13 cellular contexts compared by ENCODE assay signal in the genomic region with DNA sequence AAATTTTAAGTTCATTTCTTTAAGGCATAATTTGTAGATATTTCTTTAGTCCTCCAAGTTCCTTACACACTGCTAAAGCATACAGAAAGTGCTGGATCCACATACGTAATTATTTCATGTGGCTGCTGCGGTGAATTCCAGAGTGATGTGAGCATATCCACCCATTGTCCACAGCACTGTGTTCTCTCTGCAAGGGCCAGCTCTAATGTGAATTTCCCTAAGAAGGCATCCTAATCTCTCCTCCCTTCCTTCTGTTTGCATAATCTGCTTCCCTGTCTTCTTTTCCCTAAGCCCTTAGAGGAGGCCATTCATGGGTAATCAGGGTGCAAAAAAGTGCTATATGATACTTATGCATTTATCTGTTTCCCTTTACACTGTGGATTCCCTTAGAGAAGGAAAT. TPM values are rescaled to one million over a fixed set of nuclear protein-coding genes. Genes with fewer than 3 reads are reported as not detected.
DNase-seq lines count a peak whose midpoint lies in the region; ATAC-seq and TF ChIP-seq lines count a peak whose summit lies in the region.
"Had no signal": no experiment of that assay in that cellular context is flagged by ENCODE, and none has a peak within 500 bp of the region (broad histone marks: within the 10 kb centered on the region; RNA-seq: fewer than 3 reads in every experiment).

No MANE protein-coding gene starts in this region.

- H3K27me3 ChIP-seq in esophagus (ENCODE audit: control insufficient read depth in 1 of 2, insufficient read depth in 2 of 2, low read length in 2 of 2) (no peaks in the 10 kb centered on the region), lung (ENCODE audit: control insufficient read depth, insufficient read depth) (no peaks in the 10 kb centered on the region), upper lobe of left lung (no peaks in the 10 kb centered on the region)

- H3K4me3 ChIP-seq in esophagus (ENCODE audit: low read depth in 1 of 2, low read length in 2 of 2) (no peak overlapping the region), lung (no peak overlapping the region), upper lobe of left lung (no peak overlapping the region)

- H3K36me3 ChIP-seq in esophagus (ENCODE audit: control insufficient read depth in 2 of 2, insufficient read depth in 2 of 2, low read length in 1 of 2) (no peaks in the 10 kb centered on the region), lung (ENCODE audit: control insufficient read depth in 2 of 2, insufficient read depth in 2 of 2, low read length in 2 of 2) (no peaks in the 10 kb centered on the region), upper lobe of left lung (no peaks in the 10 kb centered on the region)

- TF ChIP-seq EP300 in upper lobe of left lung (IDR thresholded peaks at IDR 0.05), result no peak

- TF ChIP-seq CTCF in lung (IDR thresholded peaks at IDR 0.05; ENCODE audit: control extremely low read depth, extremely low read depth), result no peak
- TF ChIP-seq CTCF in upper lobe of left lung (IDR thresholded peaks at IDR 0.05), result no peak

- DNase-seq in NCI-H82 (lab: John Stamatoyannopoulos, UW) (peak; percentile 88), lung (ENCODE audit: low spot score) (no peak), upper lobe of left lung (no peak), islet precursor cell (no peak), NCI-H146 (lab: John Stamatoyannopoulos, UW) (no peak), posterior cingulate gyrus (no peak)
- DNase-seq: activated CD8-positive, alpha-beta T cell treated with anti-CD3 and anti-CD28 coated beads for 36 hours; activated effector memory CD4-positive, alpha-beta T cell treated with Interleukin-2 at 50 U/mL for 16 hours; NCI-H1930; stimulated activated naive CD8-positive, alpha-beta T cell treated with anti-CD3 and anti-CD28 coated beads, Interleukin-15, amount 100 ng/mL, for 72 hours had no signal

- peaks cover 0 to 5% of the 10 kb centered on the region in 2 donors for H3K4me1 ChIP-seq in esophagus (ENCODE audit: control insufficient read depth in 2 of 2, insufficient read depth in 2 of 2, low read length in 1 of 2)
- H3K4me1 ChIP-seq in lung (ENCODE audit: control insufficient read depth in 2 of 2, insufficient read depth in 2 of 2, low read length in 2 of 2), result peaks cover 7 to 28% of the 10 kb centered on the region in 2 donors
- H3K4me1 ChIP-seq in upper lobe of left lung, result peaks cover 31 to 47% (median 39%) of the 10 kb centered on the region in 4 donors

- intact Hi-C loops in posterior cingulate gyrus (cut with DNase I), result no loop called here

- no peak for ATAC-seq in lung (ENCODE audit: insufficient read depth, low FRiP score)
- ATAC-seq in upper lobe of left lung (ENCODE audit: low FRiP score in 2 of 2), result peak in 1 of 2 donors; percentile 79
- no peak for ATAC-seq in HG03571 (IDR thresholded peaks at IDR 0.05; ENCODE audit: unreplicated experiment)
- ATAC-seq: activated CD8-positive, alpha-beta T cell treated with anti-CD3 and anti-CD28 coated beads for 36 hours; stimulated activated naive CD8-positive, alpha-beta T cell treated with anti-CD3 and anti-CD28 coated beads, Interleukin-15, amount 100 ng/mL, for 72 hours had no signal

- H3K9me3 ChIP-seq in esophagus (ENCODE audit: control insufficient read depth in 2 of 2, insufficient read depth in 1 of 2, low read depth in 1 of 2, low read length in 1 of 2) (no peaks in the 10 kb centered on the region), lung (ENCODE audit: control insufficient read depth in 2 of 2, insufficient read depth in 1 of 2, low read length in 1 of 2) (no peaks in the 10 kb centered on the region), upper lobe of left lung (no peaks in the 10 kb centered on the region)

- peak overlapping the region; percentile 18 to 40 for H3K27ac ChIP-seq in esophagus (ENCODE audit: low read depth in 2 of 2, low read length in 1 of 2)
- H3K27ac ChIP-seq in lung (ENCODE audit: low read depth in 1 of 2, low read length in 1 of 2), result peak overlapping the region; percentile 27 to 84
- H3K27ac ChIP-seq in upper lobe of left lung, result peak overlapping the region; percentile 47 to 86 (median 74)
- H3K27ac ChIP-seq: epithelial cell of prostate had no signal

- WGBS in esophagus, 2 donors, result 61 to 75% methylated on average over 2 of the region's 2 CpGs
- 71 to 82% methylated on average over 2 of the region's 2 CpGs for WGBS in lung, 2 donors
- 58 to 76% methylated on average over 2 of the region's 2 CpGs for WGBS in upper lobe of left lung, 2 donors

- no peak for TF ChIP-seq POLR2A in upper lobe of left lung (IDR thresholded peaks at IDR 0.05)

RNA-seq across cellular contexts. Expression of a gene that starts 57.2 kb away (rescaled TPM):
- polyA plus RNA-seq in esophagus (10 to 100 TPM; 18.0 to 27.9 TPM), lung (10 to 100 TPM; 13.0 to 23.6 TPM)
- total RNA-seq in lung (10 to 100 TPM; 83.8 to 86.5 TPM), upper lobe of left lung (100 to 1,000 TPM in 2 of 6 donors, 10 to 100 TPM in 4; 64.3 to 128 (median 90.1) TPM)
